Comparison of ENCODE assay signal across 8 cellular contexts in the genomic region with DNA sequence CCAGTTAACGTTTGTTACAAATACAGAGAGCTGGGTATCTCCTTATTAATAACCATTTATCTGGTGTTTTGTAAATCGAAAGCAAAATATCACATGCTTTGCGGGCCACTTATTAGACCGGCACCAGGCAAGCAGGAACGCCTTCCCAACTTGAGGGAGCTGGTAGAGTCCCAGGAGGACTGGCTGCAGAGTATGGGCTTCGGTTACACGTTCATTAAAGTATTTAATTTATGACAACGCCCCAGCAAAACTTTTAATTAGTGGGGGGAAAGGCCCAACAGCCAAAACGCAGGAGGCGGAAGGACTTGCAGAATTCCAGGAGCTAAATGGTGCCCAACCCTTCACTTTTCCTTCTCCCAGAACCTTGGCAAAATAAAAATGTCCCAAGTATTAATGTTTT. TPM values are rescaled to one million over a fixed set of nuclear protein-coding genes. Genes with fewer than 3 reads are reported as not detected.
A peak's percentile ranks its signal among the peaks of the same experiment; 100 is the strongest.
DNase-seq lines count a peak whose midpoint lies in the region; ATAC-seq and TF ChIP-seq lines count a peak whose summit lies in the region.

No MANE protein-coding gene starts in this region.

- H3K36me3 ChIP-seq in SJSA1 (peaks cover 83% of the 10 kb centered on the region), gastrocnemius medialis (no peaks in the 10 kb centered on the region)

- H3K4me1 ChIP-seq in SJSA1 (replicated peaks) (peaks cover 60% of the 10 kb centered on the region), gastrocnemius medialis (peaks cover 59 to 68% of the 10 kb centered on the region in 2 donors)

- TF ChIP-seq CTCF in fibroblast of villous mesenchyme (IDR thresholded peaks at IDR 0.05; ENCODE audit: insufficient read depth, low read depth, low read length) = no peak
- no peak for TF ChIP-seq CTCF in gastrocnemius medialis (IDR thresholded peaks at IDR 0.05 in 4 of 5, conservative IDR thresholded peaks at IDR 0.05 in 1 of 5)

- no peaks in the 10 kb centered on the region for H3K27me3 ChIP-seq in SJSA1 (replicated peaks)
- H3K27me3 ChIP-seq in gastrocnemius medialis = no peaks in the 10 kb centered on the region

- 0 out of 2 replicates have a peak, but pooled peaks cover 2% of the 10 kb centered on the region for H3K9me3 ChIP-seq in SJSA1 (replicated peaks)
- H3K9me3 ChIP-seq in gastrocnemius medialis = no peaks in the 10 kb centered on the region

- ATAC-seq in gastrocnemius medialis = no peak

- TF ChIP-seq POLR2A in gastrocnemius medialis (IDR thresholded peaks at IDR 0.05) = no peak

- H3K27ac ChIP-seq in SJSA1 (peak overlapping the region; percentile 7; the same call in 1 of the 2 replicates), gastrocnemius medialis (peak overlapping the region; percentile 90 to 100 (median 94))

- H3K4me3 ChIP-seq in SJSA1 (peak overlapping the region; percentile 99), fibroblast of villous mesenchyme (ENCODE audit: low read depth, low read length) (peak overlapping the region; percentile 92), gastrocnemius medialis (peak overlapping the region; percentile 71 to 94 (median 85))

- in situ Hi-C loops in G401 (cut with HindIII; ENCODE audit: low sequenced_read_pairs) (no loop called here), gastrocnemius medialis (cut with MboI; ENCODE audit: low sequenced_read_pairs in 4 of 4) (loop anchor here in 1 of 4 donors (25.0 kb wide), 2 partner anchors 260 to 410 kb away; a partner anchor contains a TSS)

- DNase-seq in G401 (ENCODE audit: low spot score) (peak; percentile 18), SJSA1 (ENCODE audit: low read depth in 1 of 2, low spot score in 2 of 2) (no peak), fibroblast of villous mesenchyme (ENCODE audit: low read depth) (peak; percentile 53), gastrocnemius medialis (no peak), UCSD-AML1 (lab: John Stamatoyannopoulos, UW; ENCODE audit: unreplicated experiment) (no peak), NCI-H1105 (lab: John Stamatoyannopoulos, UW) (no peak), iPS-NIHi11 (ENCODE audit: low spot score) (no peak)
- DNase-seq in stimulated activated CD4-positive, alpha-beta T cell treated with anti-CD3 and anti-CD28 coated beads, Interleukin-15, amount 100 ng/mL, for 24 hours = no peak

- intact Hi-C loops in gastrocnemius medialis (cut with DNase I; ENCODE audit: low total_unique reads) = no loop called here

RNA-seq across cellular contexts. Expression of a gene that starts 3.7 kb away (rescaled TPM):
- 15.4 and 18.6 TPM in 2 replicates for total RNA-seq in G401 (2014; rRNA removed; shearing (Covaris generic))
- total RNA-seq in SJSA1 (2014; rRNA removed; shearing (Covaris generic)) = 52.2 and 64.5 TPM in 2 replicates
- 28.9 and 32.9 TPM in 2 replicates for total RNA-seq in fibroblast of villous mesenchyme
- total RNA-seq in gastrocnemius medialis = 10 to 100 TPM in 3 of 4 donors, 1 to 10 TPM in 1; 9.1 to 13.4 (median 10.8) TPM

Comparison
In these comparisons a context has a peak if more than half of its experiments do, and no peak if none do; other contexts are left out.
1. DNase-seq: peak in G401 (single experiment) and fibroblast of villous mesenchyme (single experiment); none in SJSA1 (0 of 2), gastrocnemius medialis (0 of 2), UCSD-AML1 (single experiment), NCI-H1105 (single experiment), stimulated activated CD4-positive, alpha-beta T cell treated with anti-CD3 and anti-CD28 coated beads, Interleukin-15, amount 100 ng/mL, for 24 hours (single experiment) and iPS-NIHi11 (single experiment).
2. Peak in every context shown above with its lines, with median percentiles within 50 percentile points of each other: H3K4me3 ChIP-seq.